Comparison of ENCODE assay signal across 8 cellular contexts in the genomic region with DNA sequence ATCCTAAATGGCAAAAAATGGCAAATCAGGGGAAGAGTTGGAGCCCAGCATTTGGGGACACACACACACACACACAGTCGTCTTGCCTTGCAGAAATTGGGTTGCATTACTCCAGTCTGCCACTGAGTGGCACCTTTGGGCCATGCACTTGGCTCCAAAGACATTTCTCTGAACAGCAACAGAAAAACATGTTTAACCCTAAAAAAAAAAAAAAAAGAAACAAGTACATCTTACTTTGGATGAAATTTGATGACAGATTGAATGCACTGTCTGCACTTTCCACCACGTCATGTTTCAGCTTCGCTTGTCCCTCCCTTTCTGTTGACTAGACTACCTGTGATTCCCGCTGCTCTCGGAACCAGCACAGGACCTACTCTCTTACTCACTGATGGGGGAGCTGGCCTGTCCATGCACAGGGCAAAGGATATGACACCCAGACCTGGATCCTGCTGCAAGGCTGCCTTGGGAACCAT.
DNase-seq lines count a peak whose midpoint lies in the region; ATAC-seq and TF ChIP-seq lines count a peak whose summit lies in the region.

No MANE protein-coding gene starts in this region.

- H3K4me2 ChIP-seq in DND-41 (ENCODE audit: insufficient read depth, low read length), result no peak overlapping the region
- no peak overlapping the region for H3K4me2 ChIP-seq in hepatocyte

- H4K20me1 ChIP-seq in DND-41 (ENCODE audit: insufficient read depth, low read length) (no peaks in the 10 kb centered on the region), hepatocyte (ENCODE audit: insufficient read depth, poor library complexity, severe bottlenecking) (no peaks in the 10 kb centered on the region)

- H3K36me3 ChIP-seq in DND-41 (ENCODE audit: insufficient read depth, low read length) (no peaks in the 10 kb centered on the region), hepatocyte (replicated peaks; ENCODE audit: insufficient read depth, low read depth) (no peaks in the 10 kb centered on the region)

- peak; percentile 94 for TF ChIP-seq CTCF in DND-41 (IDR thresholded peaks at IDR 0.05; ENCODE audit: borderline replicate concordance, extremely low read depth, low read length, poor library complexity, severe bottlenecking)
- peak; percentile 92 for TF ChIP-seq CTCF in LNCaP clone FGC (IDR thresholded peaks at IDR 0.05; ENCODE audit: control insufficient read depth, extremely low read depth, insufficient read depth)
- TF ChIP-seq CTCF in hepatocyte (IDR thresholded peaks at IDR 0.05; ENCODE audit: poor library complexity), result peak; percentile 90

- H3K79me2 ChIP-seq in DND-41 (ENCODE audit: insufficient read depth, low read length) (no peaks in the 10 kb centered on the region), hepatocyte (no peaks in the 10 kb centered on the region)

- ATAC-seq in DND-41 (ENCODE audit: insufficient read depth, low read depth) (peak; percentile 39; the same call in 2 of the 3 replicates), HG03521 (IDR thresholded peaks at IDR 0.05; ENCODE audit: unreplicated experiment) (no peak)

- H3K27ac ChIP-seq in DND-41 (ENCODE audit: low read length) (no peak overlapping the region), angular gyrus (ENCODE audit: low read depth, low read length) (peak overlapping the region; percentile 13), hepatocyte (no peak overlapping the region)

- DNase-seq in DND-41, result peak; percentile 81
- peak; percentile 17 for DNase-seq in LNCaP clone FGC (ENCODE audit: low read depth)
- peak; percentile 20 to 85 (median 56) for DNase-seq in T-helper 1 cell
- peak; percentile 78 for DNase-seq in hepatocyte (ENCODE audit: low spot score)
- peak; percentile 70 for DNase-seq in skeletal muscle cell (ENCODE audit: low read depth)
- no peak for DNase-seq in OCI-M2 (lab: John Stamatoyannopoulos, UW; ENCODE audit: unreplicated experiment)

- H3K9me3 ChIP-seq in DND-41 (ENCODE audit: insufficient read depth, low read length, severe bottlenecking) (no peaks in the 10 kb centered on the region), hepatocyte (ENCODE audit: low read depth) (no peaks in the 10 kb centered on the region)

- H3K4me1 ChIP-seq in DND-41 (ENCODE audit: insufficient read depth, low read length) (peaks cover 34% of the 10 kb centered on the region), hepatocyte (ENCODE audit: insufficient read depth) (no peaks in the 10 kb centered on the region)

- H3K9me2 ChIP-seq in hepatocyte (replicated peaks; ENCODE audit: insufficient read depth), result no peaks in the 10 kb centered on the region

- H3K9ac ChIP-seq in DND-41 (ENCODE audit: low read depth, low read length), result no peak overlapping the region

- H3K27me3 ChIP-seq in DND-41 (ENCODE audit: insufficient read depth, low read length, poor library complexity) (no peaks in the 10 kb centered on the region), hepatocyte (peaks cover 4% of the 10 kb centered on the region)

- H3K4me3 ChIP-seq in DND-41 (ENCODE audit: low read depth in 1 of 2, low read length in 2 of 2) (no peak overlapping the region), LNCaP clone FGC (ENCODE audit: low read depth, low read length) (no peak overlapping the region), hepatocyte (no peak overlapping the region), skeletal muscle cell (ENCODE audit: low read depth, low read length) (peak overlapping the region; percentile 10)

- H2AFZ ChIP-seq in DND-41 (ENCODE audit: low read depth, low read length) (no peak overlapping the region), hepatocyte (no peak overlapping the region)

- WGBS in hepatocyte (ENCODE audit: low lambda C conversion rate, missing lambda C conversion rate), result 36% methylated on average over 5 of the region's 5 CpGs
